ENCODE assay signal across 8 cellular contexts in the genomic region with DNA sequence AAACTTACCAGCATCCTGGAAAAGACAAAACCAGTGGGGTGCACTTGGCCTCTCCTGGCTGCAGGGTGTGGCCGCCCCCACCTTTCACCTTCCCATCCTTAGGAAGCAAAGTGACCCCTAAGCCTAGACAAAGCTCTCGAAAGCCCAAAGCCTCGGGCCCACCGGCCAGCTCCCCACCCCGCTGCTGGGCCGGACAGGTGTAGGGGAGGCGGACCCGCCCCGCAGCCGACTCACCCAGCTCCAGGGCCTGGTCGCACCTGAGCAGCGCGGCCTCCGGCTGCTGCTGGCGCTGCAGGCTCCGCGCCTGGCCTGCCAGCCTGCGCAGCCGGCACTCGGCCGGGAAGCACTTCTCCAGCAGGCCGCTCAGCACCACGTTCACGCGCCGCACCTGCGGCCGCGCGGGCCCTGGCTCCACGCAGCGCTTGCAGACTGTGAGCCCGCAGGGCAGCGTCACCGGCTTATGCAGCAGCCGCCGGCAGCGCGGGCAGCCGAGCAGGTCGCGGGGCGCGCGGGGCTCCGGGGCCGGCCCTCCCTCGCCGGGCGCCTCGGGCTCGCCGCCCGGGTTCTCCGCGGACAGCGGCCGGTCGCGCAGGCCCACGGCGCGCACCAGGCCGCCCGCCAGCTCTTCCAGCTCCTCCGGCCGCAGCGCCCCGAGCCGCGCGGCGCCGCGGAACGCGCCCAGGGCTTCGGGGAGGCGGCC. TPM values are rescaled to one million over a fixed set of nuclear protein-coding genes. Genes with fewer than 3 reads are reported as not detected.
DNase-seq lines count a peak whose midpoint lies in the region; ATAC-seq and TF ChIP-seq lines count a peak whose summit lies in the region.

No MANE protein-coding gene starts in this region.

- peak; percentile 67 for TF ChIP-seq CTCF in 22Rv1 (IDR thresholded peaks at IDR 0.05)
- TF ChIP-seq CTCF in GM13976 (IDR thresholded peaks at IDR 0.05; ENCODE audit: borderline replicate concordance, control extremely low read depth, extremely low read depth, insufficient read depth, missing control alignments): no peak
- no peak for TF ChIP-seq CTCF in foreskin fibroblast (IDR thresholded peaks at IDR 0.05; ENCODE audit: low read depth, low read length)
- peak; percentile 68 for TF ChIP-seq CTCF in neural cell (IDR thresholded peaks at IDR 0.05; ENCODE audit: poor library complexity, severe bottlenecking)

- H3K9me3 ChIP-seq in T-helper 17 cell (ENCODE audit: control insufficient read depth, low read length, poor library complexity, severe bottlenecking): peaks cover 4% of the 10 kb centered on the region
- no peaks in the 10 kb centered on the region for H3K9me3 ChIP-seq in neural cell (ENCODE audit: low read length)

- ATAC-seq in T-helper 17 cell: peak; percentile 30
- ATAC-seq in HG03280 (IDR thresholded peaks at IDR 0.05; ENCODE audit: unreplicated experiment): no peak
- no peak for ATAC-seq in HG03196 (IDR thresholded peaks at IDR 0.05; ENCODE audit: unreplicated experiment)

- H3K4me2 ChIP-seq in neural cell (ENCODE audit: low read length): peak overlapping the region; percentile 88

- H3K4me1 Mint-ChIP-seq in T-helper 17 cell: peaks cover 2% of the 10 kb centered on the region

- H3K27ac ChIP-seq in 22Rv1 (peak overlapping the region; percentile 81), neural cell (ENCODE audit: low read length) (peak overlapping the region; percentile 52)

- H3K27ac Mint-ChIP-seq in T-helper 17 cell: no peak overlapping the region

- in situ Hi-C loops in GM13976 (cut with MboI; ENCODE audit: low sequenced_read_pairs, unreplicated experiment): no loop called here

- no peak for TF ChIP-seq RAD21 in neural cell (conservative IDR thresholded peaks at IDR 0.05)

- no peaks in the 10 kb centered on the region for H3K36me3 ChIP-seq in neural cell (ENCODE audit: insufficient read depth, low read length)

- peaks cover 15% of the 10 kb centered on the region for H3K27me3 ChIP-seq in neural cell (ENCODE audit: insufficient read depth, low read depth, low read length)

- H3K36me3 Mint-ChIP-seq in T-helper 17 cell (ENCODE audit: low read depth): no peaks in the 10 kb centered on the region

- peak overlapping the region; percentile 68 for H3K4me3 Mint-ChIP-seq in T-helper 17 cell

- peak overlapping the region; percentile 78 for H3K9ac ChIP-seq in neural cell (ENCODE audit: low read length)

- no peak for TF ChIP-seq EP300 in neural cell (conservative IDR thresholded peaks at IDR 0.05; ENCODE audit: poor library complexity, severe bottlenecking)

- H3K9me2 ChIP-seq in neural cell (ENCODE audit: insufficient read depth, low read length): no peaks in the 10 kb centered on the region

- DNase-seq in GM13976 (ENCODE audit: low spot score): peak; percentile 42
- DNase-seq in T-helper 17 cell: peak in 1 of 3 donors; percentile 14
- peak; percentile 10 to 40 for DNase-seq in foreskin fibroblast
- no peak for DNase-seq in SKM-1 (lab: John Stamatoyannopoulos, UW; ENCODE audit: unreplicated experiment)

- H3K4me3 ChIP-seq in foreskin fibroblast (ENCODE audit: low read depth in 1 of 2, low read length in 2 of 2) (peak overlapping the region in 1 of 2 donors; percentile 22), neural cell (ENCODE audit: low read length) (peak overlapping the region; percentile 81)

- H4K20me1 ChIP-seq in neural cell (ENCODE audit: insufficient read depth): no peaks in the 10 kb centered on the region

- no peaks in the 10 kb centered on the region for H3F3A ChIP-seq in neural cell (ENCODE audit: insufficient read depth, low read length, poor library complexity, severe bottlenecking)

- H2AFZ ChIP-seq in neural cell (ENCODE audit: low read depth, low read length): peak overlapping the region; percentile 30

- peaks cover 63% of the 10 kb centered on the region for H3K27me3 Mint-ChIP-seq in T-helper 17 cell

- peaks cover 15% of the 10 kb centered on the region for H3K79me2 ChIP-seq in neural cell (replicated peaks; ENCODE audit: insufficient read depth, low read length)

TF ChIP-seq in neural cell, 6 proteins besides CTCF, POLR2A, EP300 and RAD21:
- TF ChIP-seq POLR2AphosphoS5 (IDR thresholded peaks at IDR 0.05) (peak; percentile 74), SMC3 (conservative IDR thresholded peaks at IDR 0.05; ENCODE audit: poor library complexity) (peak; percentile 27), MXI1 (conservative IDR thresholded peaks at IDR 0.05; ENCODE audit: poor library complexity, severe bottlenecking) (no peak), REST (IDR thresholded peaks at IDR 0.05; ENCODE audit: borderline replicate concordance) (no peak), EZH2 (IDR thresholded peaks at IDR 0.05; ENCODE audit: borderline replicate concordance, insufficient read depth, low read length, poor library complexity, severe bottlenecking) (no peak), TAF1 (IDR thresholded peaks at IDR 0.05; ENCODE audit: low read depth) (peak; percentile 31)

RNA-seq across cellular contexts. Expression of gene LONRF2, which starts 1.0 kb away (rescaled TPM):
- total RNA-seq in T-helper 17 cell: under 1 TPM; 0.12 to 0.18 TPM
- 20.7 and 20.9 TPM in 2 replicates for polyA plus RNA-seq in neural cell
- polyA minus RNA-seq in neural cell: 81.8 and 89.6 TPM in 2 replicates

Comparison
In these comparisons a context has a peak if more than half of its experiments do, and no peak if none do; other contexts are left out.
1. CTCF ChIP-seq: peak in 22Rv1 (single experiment) and neural cell (single experiment); none in GM13976 (single experiment) and foreskin fibroblast (single experiment).